ENCODE assay signal across 8 cellular contexts in genomic region chr6:166488081-166488685, GRCh38.
DNase-seq lines count a peak whose midpoint lies in the region; ATAC-seq, FAIRE-seq and TF ChIP-seq lines count a peak whose summit lies in the region.

No MANE protein-coding gene starts in this region.

- H3K9me3 ChIP-seq in endothelial cell of umbilical vein (replicated peaks; ENCODE audit: control insufficient read depth, insufficient read depth, low read length) (no peaks in the 10 kb centered on the region), psoas muscle (no peaks in the 10 kb centered on the region), upper lobe of left lung (no peaks in the 10 kb centered on the region)

- peak overlapping the region; percentile 69 for H3K4me2 ChIP-seq in endothelial cell of umbilical vein (ENCODE audit: insufficient read depth, low read length)

- CTCF ChIA-PET in activated CD4-positive, alpha-beta memory T cell treated with anti-CD3 and anti-CD28 coated beads for 36 hours (lab: Charles Lee): interaction anchor here (0.9 to 1.4 kb wide), 4 partner anchors 87 to 653 kb away, joined by 3 to 5 read pairs (median 4); no protein-coding TSS in a partner anchor
- CTCF ChIA-PET in endothelial cell of umbilical vein (lab: Charles Lee): interaction anchor here (0.7 to 1.5 kb wide), 4 partner anchors 32 to 204 kb away, joined by 3 to 5 read pairs (median 4); no protein-coding TSS in a partner anchor

- peak overlapping the region; percentile 47 for H3K9ac ChIP-seq in endothelial cell of umbilical vein (replicated peaks; ENCODE audit: extremely low read depth, insufficient read depth, low read length)

- H3K9me1 ChIP-seq in endothelial cell of umbilical vein (replicated peaks; ENCODE audit: control insufficient read depth, extremely low read depth, insufficient read depth, low read length): no peaks in the 10 kb centered on the region

- peak overlapping the region; percentile 6 for H2AFZ ChIP-seq in endothelial cell of umbilical vein (ENCODE audit: low read depth, low read length)

- H3K4me3 ChIP-seq in endothelial cell of umbilical vein (replicated peaks in 1 of 3; ENCODE audit: insufficient read depth in 1 of 3, low read depth in 1 of 3, low read length in 3 of 3): no peak overlapping the region
- H3K4me3 ChIP-seq in psoas muscle: no peak overlapping the region
- no peak overlapping the region for H3K4me3 ChIP-seq in upper lobe of left lung

- TF ChIP-seq EP300 in upper lobe of left lung (IDR thresholded peaks at IDR 0.05): no peak

- DNase-seq in activated CD4-positive, alpha-beta memory T cell treated with anti-CD3 and anti-CD28 coated beads for 36 hours: peak; percentile 86
- DNase-seq in endothelial cell of umbilical vein (ENCODE audit: low read depth, low spot score): peak; percentile 99
- peak; percentile 48 to 72 for DNase-seq in psoas muscle
- peak in 1 of 2 donors; percentile 79 for DNase-seq in upper lobe of left lung
- DNase-seq in NCI-H187 (lab: John Stamatoyannopoulos, UW): no peak
- no peak for DNase-seq in HCEC 1CT

- no peaks in the 10 kb centered on the region for H3K27me3 ChIP-seq in endothelial cell of umbilical vein (ENCODE audit: control insufficient read depth in 2 of 2, insufficient read depth in 2 of 2, low read length in 2 of 2)
- H3K27me3 ChIP-seq in psoas muscle (ENCODE audit: insufficient read depth in 3 of 3, low read length in 2 of 3): no peaks in the 10 kb centered on the region
- H3K27me3 ChIP-seq in upper lobe of left lung: no peaks in the 10 kb centered on the region

- H3K27ac ChIP-seq in endothelial cell of umbilical vein (ENCODE audit: insufficient read depth, low read depth, low read length) (peak overlapping the region; percentile 92), psoas muscle (peak overlapping the region; percentile 41), upper lobe of left lung (peak overlapping the region; percentile 70 to 73 (median 72))

- TF ChIP-seq POLR2A in endothelial cell of umbilical vein (IDR thresholded peaks at IDR 0.05; ENCODE audit: low read depth, low read length) (peak; percentile 77), upper lobe of left lung (IDR thresholded peaks at IDR 0.05) (peak in 1 of 4 donors; percentile 35)

- H3K4me3 Mint-ChIP-seq in activated CD4-positive, alpha-beta memory T cell treated with anti-CD3 and anti-CD28 coated beads for 36 hours: peak overlapping the region; percentile 71

- ATAC-seq in GM19468 (IDR thresholded peaks at IDR 0.05; ENCODE audit: extremely low read depth, unreplicated experiment): peak; percentile 69
- peak; percentile 85 for ATAC-seq in HG03558 (IDR thresholded peaks at IDR 0.05; ENCODE audit: extremely low read depth, unreplicated experiment)
- peak in 3 of 4 donors; percentile 36 to 65 (median 43) for ATAC-seq in psoas muscle
- peak; percentile 60 to 70 for ATAC-seq in upper lobe of left lung (ENCODE audit: low FRiP score in 2 of 2)

- TF ChIP-seq CTCF in endothelial cell of umbilical vein (IDR thresholded peaks at IDR 0.05; ENCODE audit: extremely low read depth in 1 of 2, insufficient read depth in 1 of 2, low read depth in 1 of 2, low read length in 2 of 2) (no peak), psoas muscle (IDR thresholded peaks at IDR 0.05) (no peak), upper lobe of left lung (IDR thresholded peaks at IDR 0.05) (no peak)

- H3K4me1 Mint-ChIP-seq in activated CD4-positive, alpha-beta memory T cell treated with anti-CD3 and anti-CD28 coated beads for 36 hours (ENCODE audit: low read depth): peaks cover 20% of the 10 kb centered on the region

- peak overlapping the region; percentile 97 for H3K27ac Mint-ChIP-seq in activated CD4-positive, alpha-beta memory T cell treated with anti-CD3 and anti-CD28 coated beads for 36 hours

- 57 to 69% (median 66%) methylated on average over 15 of the region's 15 CpGs for WGBS in psoas muscle, 3 donors
- 30 to 46% methylated on average over 15 of the region's 15 CpGs for WGBS in upper lobe of left lung, 2 donors

- POLR2A ChIA-PET in activated CD4-positive, alpha-beta memory T cell treated with anti-CD3 and anti-CD28 coated beads for 36 hours (lab: Charles Lee): interaction anchor here (0.6 to 1.0 kb wide), 3 partner anchors 54 to 138 kb away, joined by 3 to 5 read pairs (median 3); no protein-coding TSS in a partner anchor
- POLR2A ChIA-PET in endothelial cell of umbilical vein (lab: Charles Lee): interaction anchor here (0.9 kb wide), 1 partner anchor 69 kb away, joined by 3 read pairs; no protein-coding TSS in a partner anchor

- intact Hi-C loops in activated CD4-positive, alpha-beta memory T cell treated with anti-CD3 and anti-CD28 coated beads for 36 hours (cut with micrococcal nuclease): loop anchor here (1.0 to 10.0 kb wide), 6 partner anchors 11 to 467 kb away; partner anchors contain the start of genes RNASET2, RPS6KA2 and SFT2D1
- intact Hi-C loops in endothelial cell of umbilical vein (cut with micrococcal nuclease) (loop anchor here (1.0 to 5.0 kb wide), 4 partner anchors 21 to 154 kb away; no protein-coding TSS in a partner anchor), psoas muscle (cut with DNase I) (no loop called here)

- H3K9me3 Mint-ChIP-seq in activated CD4-positive, alpha-beta memory T cell treated with anti-CD3 and anti-CD28 coated beads for 36 hours: no peaks in the 10 kb centered on the region

- BruUV-seq in endothelial cell of umbilical vein (replicated peaks; lab: Mats Ljungman, UMichigan): TSS peak; percentile 49

- H3K36me3 ChIP-seq in endothelial cell of umbilical vein (ENCODE audit: control insufficient read depth in 2 of 2, extremely low read depth in 1 of 2, insufficient read depth in 2 of 2, low read length in 2 of 2): peaks cover 0 to 16% of the 10 kb centered on the region in 2 experiments
- peaks cover 0 to 71% of the 10 kb centered on the region in 2 donors for H3K36me3 ChIP-seq in psoas muscle (ENCODE audit: insufficient read depth in 1 of 2, low read depth in 1 of 2)
- peaks cover 3 to 80% (median 31%) of the 10 kb centered on the region in 4 donors for H3K36me3 ChIP-seq in upper lobe of left lung

- H3K27me3 Mint-ChIP-seq in activated CD4-positive, alpha-beta memory T cell treated with anti-CD3 and anti-CD28 coated beads for 36 hours: no peaks in the 10 kb centered on the region

- H4K20me1 ChIP-seq in endothelial cell of umbilical vein (replicated peaks; ENCODE audit: control insufficient read depth, extremely low read depth, insufficient read depth, low read length): no peaks in the 10 kb centered on the region

- dilution Hi-C loops in endothelial cell of umbilical vein (cut with MboI; ENCODE audit: extremely low pct_ligation_motif_present, low sequenced_read_pairs): no loop called here

- H3K36me3 Mint-ChIP-seq in activated CD4-positive, alpha-beta memory T cell treated with anti-CD3 and anti-CD28 coated beads for 36 hours: peaks cover 8% of the 10 kb centered on the region

- no peaks in the 10 kb centered on the region for H3K79me2 ChIP-seq in endothelial cell of umbilical vein (ENCODE audit: control insufficient read depth, insufficient read depth, low read length)

- peak; percentile 99 for FAIRE-seq in endothelial cell of umbilical vein (lab: Jason Lieb, UNC)

- H3K4me1 ChIP-seq in endothelial cell of umbilical vein (ENCODE audit: control insufficient read depth, extremely low read depth, insufficient read depth, low read length): peaks cover 49% of the 10 kb centered on the region
- H3K4me1 ChIP-seq in psoas muscle: no peaks in the 10 kb centered on the region
- peaks cover 21 to 36% (median 26%) of the 10 kb centered on the region in 4 donors for H3K4me1 ChIP-seq in upper lobe of left lung

TF ChIP-seq in endothelial cell of umbilical vein, 7 proteins besides CTCF, POLR2A, EP300 and RAD21:
- TF ChIP-seq EZH2 (IDR thresholded peaks at IDR 0.05; ENCODE audit: borderline replicate concordance, low read depth, low read length, severe bottlenecking) (no peak), MYC (IDR thresholded peaks at IDR 0.05; ENCODE audit: low read depth, low read length) (peak; percentile 78), MAX (IDR thresholded peaks at IDR 0.05; ENCODE audit: insufficient read depth, insufficient read length) (no peak), JUN (IDR thresholded peaks at IDR 0.05; ENCODE audit: borderline replicate concordance, insufficient read depth, insufficient read length, low read depth) (peak; percentile 28), POLR2AphosphoS5 (IDR thresholded peaks at IDR 0.05; ENCODE audit: insufficient read depth, low read depth, low read length) (peak; percentile 99), GATA2 (IDR thresholded peaks at IDR 0.05; ENCODE audit: insufficient read depth, insufficient read length, low read depth, low read length) (peak; percentile 24), FOS (IDR thresholded peaks at IDR 0.05; ENCODE audit: borderline replicate concordance, insufficient read depth, low read length) (no peak)

Comparison
In these comparisons a context has a peak if more than half of its experiments do, and no peak if none do; other contexts are left out.
1. DNase-seq: peak in activated CD4-positive, alpha-beta memory T cell treated with anti-CD3 and anti-CD28 coated beads for 36 hours (single experiment), endothelial cell of umbilical vein (single experiment) and psoas muscle (2 of 2); none in NCI-H187 (0 of 2) and HCEC 1CT (single experiment).
2. H3K27ac ChIP-seq: peak in every context shown above with its lines; median percentile 92 in endothelial cell of umbilical vein; 72 in upper lobe of left lung; 41 in psoas muscle.
3. intact Hi-C loops: an anchor here in activated CD4-positive, alpha-beta memory T cell treated with anti-CD3 and anti-CD28 coated beads for 36 hours (1.0 to 10.0 kb wide) and endothelial cell of umbilical vein (1.0 to 5.0 kb wide); none called in psoas muscle.
4. Peak in every context shown above with its lines, with median percentiles within 50 percentile points of each other: ATAC-seq.